ENCODE assay signal across 21 cellular contexts in the genomic region with DNA sequence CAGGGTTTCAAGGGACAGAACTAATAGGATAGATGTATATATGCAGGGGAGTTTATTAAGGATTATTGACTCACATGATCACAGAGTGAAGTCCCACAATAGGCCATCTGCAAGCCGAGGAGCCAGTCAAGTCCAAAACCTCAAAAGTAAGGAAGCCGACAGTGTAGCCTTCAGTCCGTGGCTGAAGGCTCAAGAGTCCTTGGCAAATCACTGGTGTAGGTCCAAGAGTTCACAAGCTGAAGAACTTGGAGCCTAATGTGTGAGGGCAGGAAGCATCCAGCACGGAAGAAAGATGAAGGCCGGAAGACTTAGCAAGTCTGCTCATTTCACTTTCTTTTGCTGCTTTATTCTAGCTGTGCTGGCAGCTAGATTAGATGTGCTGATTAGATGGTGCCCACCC.
"Had no signal": no experiment of that assay in that cellular context is flagged by ENCODE, and none has a peak within 500 bp of the region (broad histone marks: within the 10 kb centered on the region; RNA-seq: fewer than 3 reads in every experiment).

No MANE protein-coding gene starts in this region.

- H3K4me1 ChIP-seq: heart right ventricle, neural progenitor cell, parathyroid adenoma, right lobe of liver, tibial artery had no signal

- H3K4me2 ChIP-seq: neural progenitor cell had no signal

- H3K27ac ChIP-seq: dorsolateral prefrontal cortex, heart right ventricle, neural progenitor cell, parathyroid adenoma, right lobe of liver, tibial artery had no signal

- H3K27me3 ChIP-seq: esophagus squamous epithelium, heart right ventricle, neural progenitor cell, right lobe of liver, tibial artery had no signal

- H3K4me3 ChIP-seq: dorsolateral prefrontal cortex, esophagus squamous epithelium, heart right ventricle, lung, neural progenitor cell, right lobe of liver, tibial artery had no signal

- H3K9me3 ChIP-seq: esophagus squamous epithelium, heart right ventricle, right lobe of liver, tibial artery had no signal

- H3K9ac ChIP-seq: neural progenitor cell, parathyroid adenoma had no signal

- H3K36me3 ChIP-seq: esophagus squamous epithelium, heart right ventricle, neural progenitor cell, right lobe of liver, tibial artery had no signal

- H3K79me2 ChIP-seq: parathyroid adenoma had no signal

- ATAC-seq: heart right ventricle; naive thymus-derived CD4-positive, alpha-beta T cell; right lobe of liver; stimulated activated naive CD8-positive, alpha-beta T cell treated with anti-CD3 and anti-CD28 coated beads, Interleukin-15, amount 100 ng/mL, for 72 hours had no signal

- DNase-seq: cerebellar nuclear complex; dorsolateral prefrontal cortex; effector CD8-positive, alpha-beta T cell; esophagus squamous epithelium; foreskin melanocyte; glutamatergic neuron; heart right ventricle; midbrain; naive thymus-derived CD4-positive, alpha-beta T cell; right lobe of liver; small intestine; stimulated activated CD4-positive, alpha-beta T cell treated with anti-CD3 and anti-CD28 coated beads, Interleukin-12 subunit alpha, Interleukin-12 subunit beta, amount 100 ng/mL, for 4 hours; stimulated activated CD4-positive, alpha-beta T cell treated with anti-CD3 and anti-CD28 coated beads, Interleukin-1b, Interleukin-23, amount 100 ng/mL, for 48 hours; stimulated activated CD4-positive, alpha-beta T cell treated with anti-CD3 and anti-CD28 coated beads, Interleukin-4, amount 100 ng/mL, for 1 hour; stimulated activated CD8-positive, alpha-beta memory T cell treated with anti-CD3 and anti-CD28 coated beads, Interleukin-4, amount 100 ng/mL, for 48 hours; stimulated activated naive CD4-positive, alpha-beta T cell; stimulated activated naive CD8-positive, alpha-beta T cell treated with anti-CD3 and anti-CD28 coated beads, Interleukin-15, amount 100 ng/mL, for 72 hours; tibial artery had no signal

- H2AFZ ChIP-seq: neural progenitor cell, parathyroid adenoma had no signal
